ENCODE assay signal across 13 cellular contexts in genomic region chr2:217695033-217695520, GRCh38.
DNase-seq lines count a peak whose midpoint lies in the region; ATAC-seq and TF ChIP-seq lines count a peak whose summit lies in the region.
"Had no signal": no experiment of that assay in that cellular context is flagged by ENCODE, and none has a peak within 500 bp of the region (broad histone marks: within the 10 kb centered on the region; RNA-seq: fewer than 3 reads in every experiment).

No MANE protein-coding gene starts in this region.

- H3K27me3 Mint-ChIP-seq in MCF 10A (ENCODE audit: insufficient read depth, unreplicated experiment) = no peaks in the 10 kb centered on the region
- H3K27me3 Mint-ChIP-seq in activated T-cell treated with anti-CD3 and anti-CD28 coated beads, Interleukin-2, amount 50 U/mL, for 4 hours (ENCODE audit: low read depth) = no peaks in the 10 kb centered on the region
- H3K27me3 Mint-ChIP-seq: activated naive CD8-positive, alpha-beta T cell treated with anti-CD3 and anti-CD28 coated beads, Interleukin-2, amount 10 ng/mL, durations not matched to agents 7 days and 5 days had no signal

- BruUV-seq in MCF 10A (replicated peaks; lab: Mats Ljungman, UMichigan) = no TSS peak

- H3K4me3 ChIP-seq in heart left ventricle = no peak overlapping the region
- H3K4me3 ChIP-seq in left ventricle myocardium inferior = no peak overlapping the region
- H3K4me3 ChIP-seq in uterus = no peak overlapping the region

- TF ChIP-seq CTCF in heart left ventricle (IDR thresholded peaks at IDR 0.05) (no peak), left ventricle myocardium inferior (IDR thresholded peaks at IDR 0.05; ENCODE audit: borderline replicate concordance) (no peak), MCF 10A (IDR thresholded peaks at IDR 0.05; ENCODE audit: unreplicated experiment) (no peak), uterus (IDR thresholded peaks at IDR 0.05) (no peak)

- H3K4me1 ChIP-seq in heart left ventricle (peaks cover 0 to 20% (median 0%) of the 10 kb centered on the region in 12 donors), left ventricle myocardium inferior (no peaks in the 10 kb centered on the region), uterus (peaks cover 0 to 6% of the 10 kb centered on the region in 2 donors)

- H3K27ac ChIP-seq in heart left ventricle (peak overlapping the region in 6 of 12 donors; percentile 9 to 63 (median 30)), left ventricle myocardium inferior (replicated peaks) (no peak overlapping the region), uterus (peak overlapping the region; percentile 18 to 32)
- H3K27ac ChIP-seq: VCaP had no signal

- peak overlapping the region; percentile 44 for H3K27ac Mint-ChIP-seq in MCF 10A (ENCODE audit: low read depth, unreplicated experiment)
- H3K27ac Mint-ChIP-seq: activated naive CD8-positive, alpha-beta T cell treated with anti-CD3 and anti-CD28 coated beads, Interleukin-2, amount 10 ng/mL, durations not matched to agents 7 days and 5 days; B cell; stimulated activated naive B cell treated with anti-CD40 and anti-IgM and Interleukin-4, amounts not matched to agents 10 μg/mL and 1 μg/mL and 100 μg/mL, for 72 hours had no signal

- H3K27me3 ChIP-seq in heart left ventricle = no peaks in the 10 kb centered on the region
- no peaks in the 10 kb centered on the region for H3K27me3 ChIP-seq in left ventricle myocardium inferior (ENCODE audit: low read depth)
- H3K27me3 ChIP-seq in uterus = no peaks in the 10 kb centered on the region

- H3K36me3 ChIP-seq in heart left ventricle = no peaks in the 10 kb centered on the region
- no peaks in the 10 kb centered on the region for H3K36me3 ChIP-seq in left ventricle myocardium inferior
- no peaks in the 10 kb centered on the region for H3K36me3 ChIP-seq in uterus

- H3K36me3 Mint-ChIP-seq in MCF 10A (ENCODE audit: insufficient read depth, unreplicated experiment) = no peaks in the 10 kb centered on the region
- no peaks in the 10 kb centered on the region for H3K36me3 Mint-ChIP-seq in activated T-cell treated with anti-CD3 and anti-CD28 coated beads, Interleukin-2, amount 50 U/mL, for 4 hours (ENCODE audit: insufficient read depth)
- H3K36me3 Mint-ChIP-seq: stimulated activated naive B cell treated with anti-CD40 and anti-IgM and Interleukin-4, amounts not matched to agents 10 μg/mL and 1 μg/mL and 100 μg/mL, for 72 hours had no signal

- ATAC-seq in heart left ventricle (peak in 3 of 4 donors; percentile 29 to 76 (median 41)), HG03139 (IDR thresholded peaks at IDR 0.05; ENCODE audit: unreplicated experiment) (no peak)
- ATAC-seq in activated T-cell treated with anti-CD3 and anti-CD28 coated beads, Interleukin-2, amount 50 U/mL, for 4 hours = no peak

- POLR2A ChIA-PET in MCF 10A (lab: Yijun Ruan, JAX) = interaction anchor here (1.6 kb wide), 1 partner anchor 10 kb away, joined by 6 read pairs; no protein-coding TSS in a partner anchor

- no peak for DNase-seq in heart left ventricle
- no peak for DNase-seq in left ventricle myocardium inferior
- DNase-seq in MCF 10A (ENCODE audit: unreplicated experiment) = peak; percentile 92
- peak; percentile 82 for DNase-seq in kidney glomerular epithelial cell (lab: John Stamatoyannopoulos, UW)
- no peak for DNase-seq in uterus
- no peak for DNase-seq in activated T-cell treated with anti-CD3 and anti-CD28 coated beads, Interleukin-2, amount 50 U/mL, for 4 hours
- DNase-seq in NCI-H1092 treated with DMSO at 0.1 percent for 48 hours (lab: John Stamatoyannopoulos, UW) = no peak
- DNase-seq: activated naive CD8-positive, alpha-beta T cell treated with anti-CD3 and anti-CD28 coated beads, Interleukin-2, amount 10 ng/mL, durations not matched to agents 7 days and 5 days; retina; stimulated activated naive B cell treated with anti-CD40 and anti-IgM and Interleukin-4, amounts not matched to agents 10 μg/mL and 1 μg/mL and 100 μg/mL, for 72 hours had no signal

- H3K9me3 Mint-ChIP-seq in MCF 10A (ENCODE audit: unreplicated experiment) = no peaks in the 10 kb centered on the region
- H3K9me3 Mint-ChIP-seq in activated T-cell treated with anti-CD3 and anti-CD28 coated beads, Interleukin-2, amount 50 U/mL, for 4 hours = no peaks in the 10 kb centered on the region
- H3K9me3 Mint-ChIP-seq: stimulated activated naive B cell treated with anti-CD40 and anti-IgM and Interleukin-4, amounts not matched to agents 10 μg/mL and 1 μg/mL and 100 μg/mL, for 72 hours had no signal

- H3K4me3 Mint-ChIP-seq in MCF 10A (ENCODE audit: unreplicated experiment) = peak overlapping the region; percentile 15
- H3K4me3 Mint-ChIP-seq in activated T-cell treated with anti-CD3 and anti-CD28 coated beads, Interleukin-2, amount 50 U/mL, for 4 hours = no peak overlapping the region
- H3K4me3 Mint-ChIP-seq: activated naive CD8-positive, alpha-beta T cell treated with anti-CD3 and anti-CD28 coated beads, Interleukin-2, amount 10 ng/mL, durations not matched to agents 7 days and 5 days; B cell; stimulated activated naive B cell treated with anti-CD40 and anti-IgM and Interleukin-4, amounts not matched to agents 10 μg/mL and 1 μg/mL and 100 μg/mL, for 72 hours had no signal

- TF ChIP-seq POLR2A in heart left ventricle (IDR thresholded peaks at IDR 0.05) = no peak
- TF ChIP-seq POLR2A in uterus (IDR thresholded peaks at IDR 0.05) = no peak

- CTCF ChIA-PET in MCF 10A (lab: Yijun Ruan, JAX) = interaction anchor here (0.6 to 1.5 kb wide), 4 partner anchors 12 to 515 kb away, joined by 3 to 6 read pairs (median 3); no protein-coding TSS in a partner anchor

- 70 to 78% (median 72%) methylated on average over 3 of the region's 3 CpGs for WGBS in heart left ventricle, 4 donors

- H3K9me3 ChIP-seq in heart left ventricle (no peaks in the 10 kb centered on the region), left ventricle myocardium inferior (replicated peaks) (no peaks in the 10 kb centered on the region), uterus (no peaks in the 10 kb centered on the region)

- intact Hi-C loops in heart left ventricle (cut with DNase I) (loop anchor here in 1 of 10 donors (2.0 kb wide), 1 partner anchor 42 kb away; no protein-coding TSS in a partner anchor), left ventricle myocardium inferior (cut with micrococcal nuclease) (no loop called here), MCF 10A (cut with micrococcal nuclease) (no loop called here), uterus (cut with DNase I; ENCODE audit: low total_unique reads) (no loop called here)

- peaks cover 14% of the 10 kb centered on the region for H3K4me1 Mint-ChIP-seq in MCF 10A (ENCODE audit: insufficient read depth, unreplicated experiment)
- no peaks in the 10 kb centered on the region for H3K4me1 Mint-ChIP-seq in activated T-cell treated with anti-CD3 and anti-CD28 coated beads, Interleukin-2, amount 50 U/mL, for 4 hours (ENCODE audit: low read depth)
- H3K4me1 Mint-ChIP-seq: B cell; stimulated activated naive B cell treated with anti-CD40 and anti-IgM and Interleukin-4, amounts not matched to agents 10 μg/mL and 1 μg/mL and 100 μg/mL, for 72 hours had no signal

Comparison
In these comparisons a context has a peak if more than half of its experiments do, and no peak if none do; other contexts are left out.
1. ATAC-seq: peak in heart left ventricle (3 of 4); none in activated T-cell treated with anti-CD3 and anti-CD28 coated beads, Interleukin-2, amount 50 U/mL, for 4 hours (0 of 2) and HG03139 (single experiment).
2. DNase-seq: peak in MCF 10A (single experiment) and kidney glomerular epithelial cell (single experiment); none in heart left ventricle (0 of 5), left ventricle myocardium inferior (single experiment), uterus (0 of 2), activated T-cell treated with anti-CD3 and anti-CD28 coated beads, Interleukin-2, amount 50 U/mL, for 4 hours (single experiment) and NCI-H1092 treated with DMSO at 0.1 percent for 48 hours (single experiment).